In the genomic region with DNA sequence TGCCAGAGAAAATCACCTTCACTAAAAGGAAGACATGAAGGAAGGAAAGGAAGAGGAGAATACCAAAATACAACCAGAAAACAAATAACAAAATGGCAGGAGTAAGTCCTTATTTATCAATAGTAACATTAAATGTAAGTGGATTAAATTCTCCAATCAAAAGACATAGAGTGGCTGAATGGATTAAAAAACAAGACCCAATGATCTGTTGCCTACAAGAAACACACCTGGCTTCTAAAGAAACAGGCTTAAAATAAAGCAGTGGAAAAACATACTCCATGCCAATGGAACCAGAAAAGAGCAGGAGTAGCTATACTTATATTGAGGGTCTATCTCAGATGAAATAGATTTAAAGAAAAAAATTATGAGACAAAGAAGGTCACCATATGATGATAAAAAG, we compare ENCODE assay signal across 28 cellular contexts.
"Had no signal": no experiment of that assay in that cellular context is flagged by ENCODE, and none has a peak within 500 bp of the region (broad histone marks: within the 10 kb centered on the region; RNA-seq: fewer than 3 reads in every experiment).

No MANE protein-coding gene starts in this region.

- ATAC-seq: effector memory CD8-positive, alpha-beta T cell; esophagus mucosa; foreskin keratinocyte; gastrocnemius medialis; gastroesophageal sphincter; heart left ventricle; heart right ventricle had no signal

- H3K4me3 ChIP-seq: colonic mucosa, coronary artery, dorsolateral prefrontal cortex, esophagus muscularis mucosa, esophagus squamous epithelium, gastrocnemius medialis, gastroesophageal sphincter, heart left ventricle, heart right ventricle had no signal

- H3K4me1 ChIP-seq: colonic mucosa, esophagus muscularis mucosa, esophagus squamous epithelium, foreskin keratinocyte, gastrocnemius medialis, gastroesophageal sphincter, heart left ventricle, heart right ventricle had no signal

- H3K27ac Mint-ChIP-seq: dendritic cell treated with granulocyte-macrophage colony-stimulating factor and Interleukin-4, amounts not matched to agents 40 ng/mL and 50 ng/mL, for 4 days; effector memory CD8-positive, alpha-beta T cell; endodermal cell had no signal

- H3K4me3 Mint-ChIP-seq: dendritic cell treated with granulocyte-macrophage colony-stimulating factor and Interleukin-4, amounts not matched to agents 40 ng/mL and 50 ng/mL, for 4 days; effector memory CD8-positive, alpha-beta T cell; endodermal cell had no signal

- H3K36me3 ChIP-seq: colonic mucosa, esophagus muscularis mucosa, esophagus squamous epithelium, gastrocnemius medialis, gastroesophageal sphincter, heart left ventricle, heart right ventricle had no signal

- H3K27me3 Mint-ChIP-seq: dendritic cell treated with granulocyte-macrophage colony-stimulating factor and Interleukin-4, amounts not matched to agents 40 ng/mL and 50 ng/mL, for 4 days; effector memory CD8-positive, alpha-beta T cell had no signal

- DNase-seq: colonic mucosa; cortex of kidney; dermis blood vessel endothelial cell; dorsolateral prefrontal cortex; effector CD4-positive, alpha-beta T cell; effector CD8-positive, alpha-beta T cell; effector memory CD4-positive, alpha-beta T cell; effector memory CD8-positive, alpha-beta T cell; endodermal cell; erythroblast; esophagus squamous epithelium; foreskin fibroblast; foreskin keratinocyte; foreskin melanocyte; gastrocnemius medialis; glutamatergic neuron; head of caudate nucleus; heart left ventricle; heart right ventricle had no signal

- H3K9me3 ChIP-seq: colonic mucosa had no signal

- H3K27ac ChIP-seq: colonic mucosa, coronary artery, dorsolateral prefrontal cortex, epithelial cell of prostate, esophagus muscularis mucosa, esophagus squamous epithelium, foreskin keratinocyte, gastrocnemius medialis, gastroesophageal sphincter, heart left ventricle, heart right ventricle had no signal

- H3K4me1 Mint-ChIP-seq: endodermal cell had no signal

- H3K27me3 ChIP-seq: colonic mucosa, dorsolateral prefrontal cortex, esophagus muscularis mucosa, esophagus squamous epithelium, gastrocnemius medialis, gastroesophageal sphincter, heart left ventricle, heart right ventricle had no signal

- FAIRE-seq: colon, endometrium, endothelial cell of umbilical vein had no signal
